Comparison of ENCODE assay signal across 1 cellular context in genomic region chr17:80031691-80032480, GRCh38.
TF ChIP-seq lines count a peak whose summit lies in the region.

No MANE protein-coding gene starts in this region.

TF ChIP-seq in HepG2, 621 proteins besides CTCF, POLR2A, EP300 and RAD21:
- no peak for TF ChIP-seq ESRRA (CRISPR knock-in tag; IDR thresholded peaks at IDR 0.05; ENCODE audit: low read depth)
- TF ChIP-seq KDM4B (CRISPR knock-in tag; IDR thresholded peaks at IDR 0.05): no peak
- no peak for TF ChIP-seq MTF2 (CRISPR knock-in tag; IDR thresholded peaks at IDR 0.05; ENCODE audit: borderline replicate concordance)
- TF ChIP-seq TRAFD1 (CRISPR knock-in tag; IDR thresholded peaks at IDR 0.05; ENCODE audit: borderline replicate concordance): no peak
- TF ChIP-seq NR1H2 (CRISPR knock-in tag; IDR thresholded peaks at IDR 0.05; ENCODE audit: borderline replicate concordance, low read depth): no peak
- TF ChIP-seq ZBTB38 (CRISPR knock-in tag; IDR thresholded peaks at IDR 0.05): 0 out of 2 replicates have a peak, but pooled peaks have one; percentile 21
